In the genomic region with DNA sequence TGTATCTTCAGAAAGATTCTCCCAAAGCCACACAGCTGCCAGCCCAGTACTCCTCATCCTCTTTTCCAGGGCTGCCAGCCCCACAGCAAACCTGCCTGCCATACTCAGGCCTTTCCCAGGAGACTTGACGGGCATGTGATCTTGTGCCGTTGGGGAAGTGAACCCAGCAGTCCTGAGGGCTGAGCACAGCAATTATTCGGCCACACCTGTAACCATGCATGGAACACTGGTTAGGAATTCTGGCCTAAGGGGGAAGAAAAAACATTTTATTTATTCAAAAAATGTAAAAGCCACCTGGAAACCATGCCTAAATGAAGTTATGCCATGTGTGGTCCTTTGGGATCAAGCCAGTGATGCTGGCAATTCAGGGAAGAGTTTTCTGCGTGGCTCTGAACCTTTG, we compare ENCODE assay signal across 28 cellular contexts.
"Had no signal": no experiment of that assay in that cellular context is flagged by ENCODE, and none has a peak within 500 bp of the region (broad histone marks: within the 10 kb centered on the region; RNA-seq: fewer than 3 reads in every experiment).

No MANE protein-coding gene starts in this region.

- H3K4me2 ChIP-seq: KMS-11, SK-N-SH had no signal

- H3K4me3 ChIP-seq: adrenal gland, Peyer's patch, SJSA1 had no signal

- H3K9me3 Mint-ChIP-seq: activated CD4-positive, alpha-beta T cell treated with anti-CD3 and anti-CD28 coated beads, Interleukin-2, amount 10 ng/mL, durations not matched to agents 24 days and 14 days; activated naive CD4-positive, alpha-beta T cell treated with anti-CD3 and anti-CD28 coated beads for 36 hours; activated naive CD4-positive, alpha-beta T cell treated with anti-CD3 and anti-CD28 coated beads, Interleukin-2, amount 50 U/mL, for 72 hours; activated T-cell treated with anti-CD3 and anti-CD28 coated beads, Interleukin-2, amount 50 U/mL, for 4 hours; activated T-helper 1 cell treated with anti-CD3 and anti-CD28 coated beads, Interleukin-12 subunit alpha, Interleukin-12 subunit beta, Interleukin-2, Interleukin-4 antibody, amounts not matched to agents 30 ng/mL and 10 ng/mL and 1 ng/mL, durations not matched to agents 14 hours and 24 hours and 36 hours; T-helper 1 cell treated with Interleukin-12 subunit alpha and Interleukin-12 subunit beta and Interleukin-4 antibody, amounts not matched to agents 30 μg/mL and 1 μg/mL, for 36 hours; T-helper 2 cell treated with Interferon-gamma antibody and Interleukin-4, amounts not matched to agents 5 μg/mL and 100 μg/mL, for 36 hours had no signal

- H3K27me3 Mint-ChIP-seq: activated CD4-positive, alpha-beta T cell treated with anti-CD3 and anti-CD28 coated beads, Interleukin-2, amount 10 ng/mL, durations not matched to agents 24 days and 14 days had no signal

- H3K4me3 Mint-ChIP-seq: activated CD4-positive, alpha-beta T cell treated with anti-CD3 and anti-CD28 coated beads, Interleukin-2, amount 10 ng/mL, durations not matched to agents 24 days and 14 days; activated CD8-positive, alpha-beta T cell treated with anti-CD3 and anti-CD28 coated beads, Interleukin-2, amount 10 ng/mL, durations not matched to agents 7 days and 5 days; activated naive CD4-positive, alpha-beta T cell treated with anti-CD3 and anti-CD28 coated beads for 36 hours; activated T-cell treated with anti-CD3 and anti-CD28 coated beads, Interleukin-2, amount 50 U/mL, for 4 hours; activated T-helper 1 cell treated with anti-CD3 and anti-CD28 coated beads, Interleukin-12 subunit alpha, Interleukin-12 subunit beta, Interleukin-2, Interleukin-4 antibody, amounts not matched to agents 30 ng/mL and 10 ng/mL and 1 ng/mL, durations not matched to agents 14 hours and 24 hours and 36 hours; T-helper 1 cell treated with Interleukin-12 subunit alpha and Interleukin-12 subunit beta and Interleukin-4 antibody, amounts not matched to agents 30 μg/mL and 1 μg/mL, for 36 hours; T-helper 2 cell treated with Interferon-gamma antibody and Interleukin-4, amounts not matched to agents 5 μg/mL and 100 μg/mL, for 36 hours had no signal

- H3K27me3 ChIP-seq: adrenal gland, brain microvascular endothelial cell, Peyer's patch, SJSA1 had no signal

- H3K36me3 ChIP-seq: adrenal gland, brain microvascular endothelial cell, Peyer's patch, SJSA1 had no signal

- H3K9ac ChIP-seq: KMS-11, SK-N-SH had no signal

- H3K9me3 ChIP-seq: adrenal gland, Peyer's patch, SJSA1, SK-N-SH had no signal

- H3K4me1 ChIP-seq: adrenal gland, Peyer's patch, SJSA1 had no signal

- H3K27ac Mint-ChIP-seq: activated CD4-positive, alpha-beta T cell treated with anti-CD3 and anti-CD28 coated beads, Interleukin-2, amount 10 ng/mL, durations not matched to agents 24 days and 14 days; activated CD8-positive, alpha-beta T cell treated with anti-CD3 and anti-CD28 coated beads, Interleukin-2, amount 10 ng/mL, durations not matched to agents 7 days and 5 days; activated naive CD4-positive, alpha-beta T cell treated with anti-CD3 and anti-CD28 coated beads for 36 hours; activated naive CD4-positive, alpha-beta T cell treated with anti-CD3 and anti-CD28 coated beads, Interleukin-2, amount 50 U/mL, for 72 hours; activated T-helper 1 cell treated with anti-CD3 and anti-CD28 coated beads, Interleukin-12 subunit alpha, Interleukin-12 subunit beta, Interleukin-2, Interleukin-4 antibody, amounts not matched to agents 30 ng/mL and 10 ng/mL and 1 ng/mL, durations not matched to agents 14 hours and 24 hours and 36 hours; T-helper 1 cell treated with Interleukin-12 subunit alpha and Interleukin-12 subunit beta and Interleukin-4 antibody, amounts not matched to agents 30 μg/mL and 1 μg/mL, for 36 hours; T-helper 2 cell treated with Interferon-gamma antibody and Interleukin-4, amounts not matched to agents 5 μg/mL and 100 μg/mL, for 36 hours had no signal

- H3K27ac ChIP-seq: adrenal gland, brain microvascular endothelial cell, KMS-11, Peyer's patch, SJSA1 had no signal

- DNase-seq: activated CD4-positive, alpha-beta T cell treated with anti-CD3 and anti-CD28 coated beads, Interleukin-2, amount 10 ng/mL, durations not matched to agents 24 days and 14 days; activated CD4-positive, alpha-beta T cell treated with anti-CD3 and anti-CD28 coated beads, Interleukin-2, amount 50 U/mL, for 4 hours; activated CD8-positive, alpha-beta T cell treated with anti-CD3 and anti-CD28 coated beads, Interleukin-2, amount 10 ng/mL, durations not matched to agents 7 days and 5 days; activated gamma-delta T cell treated with Interleukin-2 at 50 U/mL for 16 hours; activated naive CD4-positive, alpha-beta T cell treated with anti-CD3 and anti-CD28 coated beads for 36 hours; activated T-cell treated with anti-CD3 and anti-CD28 coated beads, Interleukin-2, amount 50 U/mL, for 4 hours; adrenal gland; brain microvascular endothelial cell; central memory CD4-positive, alpha-beta T cell; NCI-H1105; NCI-H1417 treated with DMSO at 0.1 percent for 48 hours; NCI-H2029; NCI-H2107; NCI-H226; NCI-H524 treated with DMSO at 0.1 percent for 48 hours; NCI-H748 treated with DMSO at 0.1 percent for 48 hours; NK-92 treated with Interleukin-12 subunit alpha and Interleukin-12 subunit beta, amount 100 ng/mL, for 24 hours; PC-3; Peyer's patch; RPMI8226; SHP77 treated with DMSO at 0.1 percent for 48 hours; SK-N-SH had no signal

- H3K4me1 Mint-ChIP-seq: activated CD4-positive, alpha-beta T cell treated with anti-CD3 and anti-CD28 coated beads, Interleukin-2, amount 10 ng/mL, durations not matched to agents 24 days and 14 days had no signal

- H3K36me3 Mint-ChIP-seq: activated naive CD4-positive, alpha-beta T cell treated with anti-CD3 and anti-CD28 coated beads, Interleukin-2, amount 50 U/mL, for 72 hours had no signal
